28 cellular contexts compared by ENCODE assay signal in the genomic region with DNA sequence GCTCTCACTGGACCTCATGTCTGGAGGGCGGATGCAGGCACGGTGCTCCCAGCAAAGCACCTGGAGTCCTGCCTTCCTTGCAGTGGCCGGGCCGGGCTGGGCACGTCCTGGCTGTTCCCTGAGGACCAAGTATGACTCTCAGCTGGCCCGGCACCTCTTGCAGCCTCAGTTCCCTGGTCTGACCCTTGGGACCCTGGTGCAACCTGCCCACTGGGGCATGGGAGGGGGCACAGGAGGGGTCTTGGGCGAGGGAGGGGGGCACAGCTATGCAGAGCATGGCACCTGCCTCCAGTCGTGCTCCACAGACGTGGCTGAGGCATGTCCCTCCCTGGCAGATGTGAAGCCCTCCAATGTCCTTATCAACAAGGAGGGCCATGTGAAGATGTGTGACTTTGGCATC. TPM values are rescaled to one million over a fixed set of nuclear protein-coding genes. Genes with fewer than 3 reads are reported as not detected.
A peak's percentile ranks its signal among the peaks of the same experiment; 100 is the strongest.
DNase-seq lines count a peak whose midpoint lies in the region; ATAC-seq, FAIRE-seq and TF ChIP-seq lines count a peak whose summit lies in the region.
"Had no signal": no experiment of that assay in that cellular context is flagged by ENCODE, and none has a peak within 500 bp of the region (broad histone marks: within the 10 kb centered on the region; RNA-seq: fewer than 3 reads in every experiment).

No MANE protein-coding gene starts in this region.

- H3K9me3 Mint-ChIP-seq in activated T-cell treated with anti-CD3 and anti-CD28 coated beads, Interleukin-2, amount 50 U/mL, for 4 hours = peaks cover 3% of the 10 kb centered on the region
- peaks cover 23% of the 10 kb centered on the region for H3K9me3 Mint-ChIP-seq in HFFc6
- H3K9me3 Mint-ChIP-seq in stimulated activated naive B cell treated with anti-CD40 and anti-IgM and Interleukin-4, amounts not matched to agents 10 μg/mL and 1 μg/mL and 100 μg/mL, for 72 hours = peaks cover 2 to 4% of the 10 kb centered on the region in 2 donors
- H3K9me3 Mint-ChIP-seq: type B pancreatic cell had no signal

- H3K27ac ChIP-seq in kidney (ENCODE audit: low read depth in 2 of 2, low read length in 2 of 2) = no peak overlapping the region
- H3K27ac ChIP-seq: adrenal gland, cardiac muscle cell, dorsolateral prefrontal cortex, gastrocnemius medialis, HL-60, neural progenitor cell, PC-9 had no signal

- H3K4me1 Mint-ChIP-seq in activated T-cell treated with anti-CD3 and anti-CD28 coated beads, Interleukin-2, amount 50 U/mL, for 4 hours (ENCODE audit: low read depth) = no peaks in the 10 kb centered on the region
- H3K4me1 Mint-ChIP-seq in HFFc6 (ENCODE audit: low read depth) = peaks cover 17% of the 10 kb centered on the region
- H3K4me1 Mint-ChIP-seq in stimulated activated naive B cell treated with anti-CD40 and anti-IgM and Interleukin-4, amounts not matched to agents 10 μg/mL and 1 μg/mL and 100 μg/mL, for 72 hours = no peaks in the 10 kb centered on the region
- H3K4me1 Mint-ChIP-seq: WTC11 had no signal

- TF ChIP-seq CTCF in HFFc6 (IDR thresholded peaks at IDR 0.05) = no peak
- TF ChIP-seq CTCF in kidney (IDR thresholded peaks at IDR 0.05; ENCODE audit: borderline replicate concordance, extremely low read depth, insufficient read depth) = no peak

- no peak overlapping the region for H3K9ac ChIP-seq in kidney (ENCODE audit: low read length in 2 of 2)
- H3K9ac ChIP-seq: BLaER1 treated with 17β-estradiol and CSF1 and Interleukin-3, amounts not matched to agents 10 nM and 100 nM; neural progenitor cell; SK-N-SH had no signal

- no peak overlapping the region for H3K4me3 ChIP-seq in kidney (ENCODE audit: low read length in 2 of 2)
- H3K4me3 ChIP-seq: adrenal gland; BLaER1 treated with 17β-estradiol and CSF1 and Interleukin-3, amounts not matched to agents 10 nM and 100 nM; cardiac muscle cell; dorsolateral prefrontal cortex; gastrocnemius medialis; K562; neural progenitor cell; PC-9 had no signal

- intact Hi-C loops in kidney (cut with DNase I) = no loop called here

- FAIRE-seq in kidney (lab: Jason Lieb, UNC) = no peak
- FAIRE-seq: K562 had no signal

- H3K9me3 ChIP-seq in kidney (ENCODE audit: control insufficient read depth in 1 of 2, low read length in 2 of 2) = peaks cover 1 to 6% of the 10 kb centered on the region in 2 donors
- H3K9me3 ChIP-seq: gastrocnemius medialis, SK-N-SH had no signal

- peak; percentile 4 for DNase-seq in activated T-cell treated with anti-CD3 and anti-CD28 coated beads, Interleukin-2, amount 50 U/mL, for 4 hours
- no peak for DNase-seq in activated T-cell treated with anti-CD3 and anti-CD28 coated beads, Interleukin-2, amount 50 U/mL, for 1 hour
- DNase-seq in HFFc6 = no peak
- DNase-seq in kidney = peak; percentile 76
- no peak for DNase-seq in stimulated activated naive B cell treated with anti-CD40 and anti-IgM and Interleukin-4, amounts not matched to agents 10 μg/mL and 1 μg/mL and 100 μg/mL, for 72 hours
- no peak for DNase-seq in HuH-7 (ENCODE audit: low spot score)
- no peak for DNase-seq in stimulated activated CD4-positive, alpha-beta T cell treated with anti-CD3 and anti-CD28 coated beads, Interleukin-1b, Interleukin-23, amount 100 ng/mL, for 48 hours
- DNase-seq: activated CD4-positive, alpha-beta memory T cell treated with anti-CD3 and anti-CD28 coated beads for 36 hours; activated T-cell treated with anti-CD3 and anti-CD28 coated beads, Interleukin-2, amount 50 U/mL, for 48 hours; erythroblast; NCI-H187; NCI-H774; PC-9; SK-N-SH; stimulated activated naive CD4-positive, alpha-beta T cell had no signal

- no peak overlapping the region for H3K4me3 Mint-ChIP-seq in activated T-cell treated with anti-CD3 and anti-CD28 coated beads, Interleukin-2, amount 50 U/mL, for 4 hours
- no peak overlapping the region for H3K4me3 Mint-ChIP-seq in HFFc6
- no peak overlapping the region for H3K4me3 Mint-ChIP-seq in stimulated activated naive B cell treated with anti-CD40 and anti-IgM and Interleukin-4, amounts not matched to agents 10 μg/mL and 1 μg/mL and 100 μg/mL, for 72 hours
- H3K4me3 Mint-ChIP-seq: activated CD4-positive, alpha-beta memory T cell treated with anti-CD3 and anti-CD28 coated beads for 36 hours; neural progenitor cell; T-helper 2 cell treated with Interferon-gamma antibody and Interleukin-4, amounts not matched to agents 5 μg/mL and 100 μg/mL, for 36 hours; type B pancreatic cell; WTC11 had no signal

- H3K4me1 ChIP-seq in kidney (ENCODE audit: control insufficient read depth in 1 of 2, insufficient read depth in 1 of 2, low read depth in 1 of 2, low read length in 2 of 2) = no peaks in the 10 kb centered on the region
- H3K4me1 ChIP-seq: adrenal gland, gastrocnemius medialis, neural progenitor cell had no signal

- H3K27ac Mint-ChIP-seq in HFFc6 = 0 out of 2 replicates have a peak overlapping the region, but pooled peaks have one; percentile 5
- peak overlapping the region; percentile 42 for H3K27ac Mint-ChIP-seq in stimulated activated naive B cell treated with anti-CD40 and anti-IgM and Interleukin-4, amounts not matched to agents 10 μg/mL and 1 μg/mL and 100 μg/mL, for 72 hours
- H3K27ac Mint-ChIP-seq: activated CD4-positive, alpha-beta memory T cell treated with anti-CD3 and anti-CD28 coated beads for 36 hours; neural progenitor cell; T-helper 2 cell treated with Interferon-gamma antibody and Interleukin-4, amounts not matched to agents 5 μg/mL and 100 μg/mL, for 36 hours; type B pancreatic cell; WTC11 had no signal

- H3K27me3 Mint-ChIP-seq in activated T-cell treated with anti-CD3 and anti-CD28 coated beads, Interleukin-2, amount 50 U/mL, for 4 hours (ENCODE audit: low read depth) = no peaks in the 10 kb centered on the region
- H3K27me3 Mint-ChIP-seq in HFFc6 (ENCODE audit: insufficient read depth) = peaks cover 13% of the 10 kb centered on the region
- H3K27me3 Mint-ChIP-seq in stimulated activated naive B cell treated with anti-CD40 and anti-IgM and Interleukin-4, amounts not matched to agents 10 μg/mL and 1 μg/mL and 100 μg/mL, for 72 hours = no peaks in the 10 kb centered on the region
- H3K27me3 Mint-ChIP-seq: activated CD4-positive, alpha-beta memory T cell treated with anti-CD3 and anti-CD28 coated beads for 36 hours; type B pancreatic cell had no signal

- H3K36me3 Mint-ChIP-seq in activated T-cell treated with anti-CD3 and anti-CD28 coated beads, Interleukin-2, amount 50 U/mL, for 4 hours (ENCODE audit: insufficient read depth) = peaks cover 29% of the 10 kb centered on the region
- peaks cover 29% of the 10 kb centered on the region for H3K36me3 Mint-ChIP-seq in HFFc6 (ENCODE audit: low read depth)
- H3K36me3 Mint-ChIP-seq in stimulated activated naive B cell treated with anti-CD40 and anti-IgM and Interleukin-4, amounts not matched to agents 10 μg/mL and 1 μg/mL and 100 μg/mL, for 72 hours = peaks cover 51 to 55% of the 10 kb centered on the region in 2 donors

- H3K36me3 ChIP-seq in kidney (ENCODE audit: control insufficient read depth in 1 of 2, insufficient read depth in 2 of 2, low read length in 2 of 2) = peaks cover 37 to 46% of the 10 kb centered on the region in 2 donors
- H3K36me3 ChIP-seq: neural progenitor cell had no signal

- ATAC-seq in activated T-cell treated with anti-CD3 and anti-CD28 coated beads, Interleukin-2, amount 50 U/mL, for 4 hours = no peak
- no peak for ATAC-seq in stimulated activated naive B cell treated with anti-CD40 and anti-IgM and Interleukin-4, amounts not matched to agents 10 μg/mL and 1 μg/mL and 100 μg/mL, for 72 hours (replicated peaks)
- no peak for ATAC-seq in GM18520 (IDR thresholded peaks at IDR 0.05; ENCODE audit: unreplicated experiment)
- ATAC-seq: gastrocnemius medialis, K562, left colon, WTC11 had no signal

RNA-seq across cellular contexts. Expression of gene MAP2K3, which starts 19.6 kb away (rescaled TPM):
- 100 to 1,000 TPM; 216 to 260 (median 253) TPM for total RNA-seq in activated T-cell treated with anti-CD3 and anti-CD28 coated beads, Interleukin-2, amount 50 U/mL, for 4 hours
- total RNA-seq in HFFc6 (2021; fragmentation: NEBNext Ultra II Directional; extraction: Animal tissue kit (Norgen Biotek cat#: 25700)) = 100 to 1,000 TPM; 177 to 221 (median 184) TPM
- 44.0 TPM for total RNA-seq in kidney
- 40.1 TPM for polyA plus RNA-seq in kidney (ENCODE audit: insufficient read depth, low read depth, low replicate concordance)

RNA-seq across cellular contexts. Expression of gene NATD1, which starts 50.9 kb away (rescaled TPM):
- under 1 TPM; 0.73 to 0.98 (median 0.90) TPM for total RNA-seq in activated T-cell treated with anti-CD3 and anti-CD28 coated beads, Interleukin-2, amount 50 U/mL, for 4 hours
- total RNA-seq in HFFc6 (2021; fragmentation: NEBNext Ultra II Directional; extraction: Animal tissue kit (Norgen Biotek cat#: 25700)) = 1 to 10 TPM; 3.7 to 7.9 (median 4.1) TPM
- 14.2 TPM for total RNA-seq in kidney
- 5.0 TPM for polyA plus RNA-seq in kidney (ENCODE audit: insufficient read depth, low read depth, low replicate concordance)

Comparison
In these comparisons a context has a peak if more than half of its experiments do, and no peak if none do; other contexts are left out.
1. DNase-seq: peak in activated T-cell treated with anti-CD3 and anti-CD28 coated beads, Interleukin-2, amount 50 U/mL, for 4 hours (single experiment) and kidney (single experiment); none in activated T-cell treated with anti-CD3 and anti-CD28 coated beads, Interleukin-2, amount 50 U/mL, for 1 hour (single experiment), HFFc6 (single experiment), stimulated activated naive B cell treated with anti-CD40 and anti-IgM and Interleukin-4, amounts not matched to agents 10 μg/mL and 1 μg/mL and 100 μg/mL, for 72 hours (single experiment), HuH-7 (single experiment) and stimulated activated CD4-positive, alpha-beta T cell treated with anti-CD3 and anti-CD28 coated beads, Interleukin-1b, Interleukin-23, amount 100 ng/mL, for 48 hours (single experiment).